In genomic region chr3:69569520-69569919, GRCh38 we compare ENCODE assay signal across 7 cellular contexts.
"Had no signal": no experiment of that assay in that cellular context is flagged by ENCODE, and none has a peak within 500 bp of the region (broad histone marks: within the 10 kb centered on the region; RNA-seq: fewer than 3 reads in every experiment).

No MANE protein-coding gene starts in this region.

- H3K27ac ChIP-seq: GM23248, HL-60 had no signal

- H3K9ac ChIP-seq: GM23248 had no signal

- H3K9me3 ChIP-seq: HAP-1 had no signal

- H3K36me3 ChIP-seq: HAP-1 had no signal

- H3K4me3 ChIP-seq: GM23248, HAP-1 had no signal

- DNase-seq: GOT3, H7 had no signal

- ATAC-seq: HCT116, HepG2 had no signal
